10 cellular contexts compared by ENCODE assay signal in the genomic region with DNA sequence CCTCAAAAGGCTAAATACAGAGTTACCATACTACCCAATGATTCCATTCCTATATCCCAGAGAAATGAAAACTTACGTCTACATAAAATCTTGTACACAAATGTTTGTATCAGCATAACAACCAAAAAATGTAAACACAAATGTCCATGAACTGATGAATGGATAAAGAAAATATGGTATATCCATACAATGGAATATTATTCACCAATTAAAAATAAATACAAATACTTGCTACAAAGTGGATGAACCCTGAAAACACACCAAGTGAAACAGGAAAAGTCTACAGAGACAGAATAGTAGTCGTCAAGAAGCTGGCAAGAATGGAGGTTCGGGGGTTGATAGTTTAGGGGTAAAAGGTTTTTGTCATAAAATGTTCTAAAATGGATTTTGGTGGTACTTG.
"Had no signal": no experiment of that assay in that cellular context is flagged by ENCODE, and none has a peak within 500 bp of the region (broad histone marks: within the 10 kb centered on the region; RNA-seq: fewer than 3 reads in every experiment).

No MANE protein-coding gene starts in this region.

- H3K4me3 Mint-ChIP-seq: H9, HFFc6 had no signal

- H3K9me3 Mint-ChIP-seq: HFFc6 had no signal

- FAIRE-seq: H54, HTR-8/SVneo had no signal

- H3K27ac ChIP-seq: KMS-11 had no signal

- H3K9ac ChIP-seq: KMS-11 had no signal

- H3K27ac Mint-ChIP-seq: H9, HFFc6 had no signal

- H3K4me2 ChIP-seq: KMS-11 had no signal

- DNase-seq: GOT3, H9, HCEC 1CT, HFFc6, IMR-90, Karpas-422, KBM-7 had no signal
